In genomic region chr19:796692-797527, GRCh38 we compare ENCODE assay signal across 8 cellular contexts. TPM values are rescaled to one million over a fixed set of nuclear protein-coding genes. Genes with fewer than 3 reads are reported as not detected.
DNase-seq lines count a peak whose midpoint lies in the region; ATAC-seq, FAIRE-seq and TF ChIP-seq lines count a peak whose summit lies in the region.

Gene PTBP1 (plus strand): TSS chr19:797452. CDS start chr19:797498, 46 bp downstream.

- POLR2A ChIA-PET in OCI-LY7 (lab: Charles Lee), result no interaction called here

- BruUV-seq in OCI-LY7 (replicated peaks; lab: Mats Ljungman, UMichigan), result no TSS peak

- H3K4me2 ChIP-seq in OCI-LY7 (ENCODE audit: low read length), result peak within 1 kb of the TSS; percentile 94

- H3K36me3 ChIP-seq in OCI-LY7 (ENCODE audit: insufficient read depth, low read length), result peaks cover 41% of the 10 kb centered on the region

- peaks cover 15% of the 10 kb centered on the region for H3K27me3 Mint-ChIP-seq in endothelial cell (ENCODE audit: unreplicated experiment)
- H3K27me3 Mint-ChIP-seq in mesothelial cell of epicardium (ENCODE audit: low read depth), result no peaks in the 10 kb centered on the region

- CTCF ChIA-PET in OCI-LY7 (lab: Charles Lee; ENCODE audit: unreplicated experiment), result no interaction called here

- H3K36me3 Mint-ChIP-seq in endothelial cell (ENCODE audit: low read depth, unreplicated experiment) (peaks cover 21% of the 10 kb centered on the region), mesothelial cell of epicardium (no peaks in the 10 kb centered on the region)

- H3K4me3 ChIP-seq in OCI-LY7 (ENCODE audit: low read depth, low read length, poor library complexity, severe bottlenecking), result peak within 1 kb of the TSS; percentile 98

- no peaks in the 10 kb centered on the region for H3K9me3 ChIP-seq in OCI-LY7 (ENCODE audit: low read length)

- TF ChIP-seq CTCF in D721Med (IDR thresholded peaks at IDR 0.05; ENCODE audit: insufficient read depth, missing control alignments), result no peak
- no peak for TF ChIP-seq CTCF in OCI-LY7 (conservative IDR thresholded peaks at IDR 0.05; ENCODE audit: low read length)
- TF ChIP-seq CTCF in endothelial cell (IDR thresholded peaks at IDR 0.05; ENCODE audit: unreplicated experiment), result peak; percentile 39
- peak; percentile 16 for TF ChIP-seq CTCF in mesothelial cell of epicardium (IDR thresholded peaks at IDR 0.05; ENCODE audit: unreplicated experiment)

- peak within 1 kb of the TSS; percentile 91; the same call in 1 of the 2 replicates for H2AFZ ChIP-seq in OCI-LY7 (ENCODE audit: low read length)

- H3K27ac ChIP-seq in OCI-LY7 (ENCODE audit: low read depth, low read length, poor library complexity, severe bottlenecking), result peak within 1 kb of the TSS; percentile 79

- DNase-seq in D721Med (ENCODE audit: insufficient read length, low spot score) (peak; percentile 95), HuH-7.5 (ENCODE audit: low spot score) (peak; percentile 99), OCI-LY7 (ENCODE audit: low spot score) (peak; percentile 100), activated T-cell treated with anti-CD3 and anti-CD28 coated beads for 1 hour (ENCODE audit: low read depth) (peak; percentile 97), endothelial cell (ENCODE audit: low spot score) (peak; percentile 99), mesothelial cell of epicardium (ENCODE audit: low spot score in 2 of 2, unreplicated experiment in 2 of 2) (peak; percentile 99)
- peak; percentile 100 for DNase-seq in stimulated activated CD8-positive, alpha-beta memory T cell treated with anti-CD3 and anti-CD28 coated beads, Interleukin-15, amount 100 ng/mL, for 48 hours (ENCODE audit: low read depth in 2 of 2)

- H3K9me3 Mint-ChIP-seq in endothelial cell (ENCODE audit: unreplicated experiment), result no peaks in the 10 kb centered on the region
- H3K9me3 Mint-ChIP-seq in mesothelial cell of epicardium, result no peaks in the 10 kb centered on the region

- H3K27ac Mint-ChIP-seq in endothelial cell (ENCODE audit: unreplicated experiment), result peak within 1 kb of the TSS; percentile 98
- H3K27ac Mint-ChIP-seq in mesothelial cell of epicardium, result peak within 1 kb of the TSS; percentile 98

- no peaks in the 10 kb centered on the region for H3K9me2 ChIP-seq in OCI-LY7 (ENCODE audit: insufficient read depth, low read length)

- H4K20me1 ChIP-seq in OCI-LY7 (ENCODE audit: insufficient read depth, low read length), result peaks cover 37% of the 10 kb centered on the region

- H3K79me2 ChIP-seq in OCI-LY7 (ENCODE audit: insufficient read depth, low read depth, low read length), result peaks cover 41% of the 10 kb centered on the region

- intact Hi-C loops in OCI-LY7 (cut with micrococcal nuclease; ENCODE audit: unreplicated experiment), result loop anchor here (2.0 to 5.0 kb wide), 2 partner anchors 134 to 225 kb away; partner anchors contain the start of genes BSG and RNF126

- H3K4me1 Mint-ChIP-seq in endothelial cell (ENCODE audit: unreplicated experiment), result peaks cover 26% of the 10 kb centered on the region
- peaks cover 33% of the 10 kb centered on the region for H3K4me1 Mint-ChIP-seq in mesothelial cell of epicardium

- peak; percentile 64 for ATAC-seq in GM21526 (IDR thresholded peaks at IDR 0.05; ENCODE audit: low FRiP score, unreplicated experiment)

- H3K4me3 Mint-ChIP-seq in endothelial cell (ENCODE audit: unreplicated experiment), result peak within 1 kb of the TSS; percentile 97
- peak within 1 kb of the TSS; percentile 85 for H3K4me3 Mint-ChIP-seq in mesothelial cell of epicardium

- FAIRE-seq in D721Med (lab: Jason Lieb, UNC), result peak; percentile 60

- peaks cover 21% of the 10 kb centered on the region for H3K4me1 ChIP-seq in OCI-LY7 (ENCODE audit: insufficient read depth, low read length, poor library complexity, severe bottlenecking)

RNA-seq across cellular contexts. Expression of gene PTBP1, which starts in this region (rescaled TPM):
- 284 and 315 TPM in 2 replicates for total RNA-seq in OCI-LY7 (2014; rRNA removed; shearing (Covaris generic))
- total RNA-seq in OCI-LY7 (2022), result 468 and 479 TPM in 2 replicates
- 614 TPM for total RNA-seq in endothelial cell (ENCODE audit: unreplicated experiment)
- 447 to 482 TPM (median 459 TPM) in 3 replicates for total RNA-seq in mesothelial cell of epicardium

Comparison
In these comparisons a context has a peak if more than half of its experiments do, and no peak if none do; other contexts are left out.
1. Peak in every context shown above with its lines: DNase-seq, ATAC-seq, H3K4me3 ChIP-seq and H3K27ac ChIP-seq.
2. CTCF ChIP-seq: peak in endothelial cell (single experiment) and mesothelial cell of epicardium (single experiment); none in D721Med (single experiment) and OCI-LY7 (single experiment).